In genomic region chr12:93848453-93849120, GRCh38 we compare ENCODE assay signal across 11 cellular contexts.
A peak's percentile ranks its signal among the peaks of the same experiment; 100 is the strongest.
DNase-seq lines count a peak whose midpoint lies in the region; ATAC-seq and TF ChIP-seq lines count a peak whose summit lies in the region.
"Had no signal": no experiment of that assay in that cellular context is flagged by ENCODE, and none has a peak within 500 bp of the region (broad histone marks: within the 10 kb centered on the region; RNA-seq: fewer than 3 reads in every experiment).

No MANE protein-coding gene starts in this region.

- no peak overlapping the region for H3K4me2 ChIP-seq in SU-DHL-6 (ENCODE audit: low read depth, low read length, poor library complexity, severe bottlenecking)

- H3K4me3 ChIP-seq in SU-DHL-6 (ENCODE audit: insufficient read depth, low read length, poor library complexity, severe bottlenecking), result no peak overlapping the region
- no peak overlapping the region for H3K4me3 ChIP-seq in BE2C (ENCODE audit: low read depth, low read length)
- H3K4me3 ChIP-seq: cardiac muscle cell had no signal

- H3K9me3 ChIP-seq in SU-DHL-6 (ENCODE audit: insufficient read depth, low read length), result no peaks in the 10 kb centered on the region
- no peaks in the 10 kb centered on the region for H3K9me3 ChIP-seq in BE2C

- H2AFZ ChIP-seq in SU-DHL-6 (ENCODE audit: low read depth, low read length, severe bottlenecking), result peak overlapping the region; percentile 72

- H3K4me1 ChIP-seq in BE2C, result peaks cover 9% of the 10 kb centered on the region

- H3K36me3 ChIP-seq in SU-DHL-6 (ENCODE audit: low read length), result no peaks in the 10 kb centered on the region
- no peaks in the 10 kb centered on the region for H3K36me3 ChIP-seq in BE2C
- H3K36me3 ChIP-seq: cardiac muscle cell had no signal

- peaks cover 4% of the 10 kb centered on the region; the same call in 1 of the 2 replicates for H3F3A ChIP-seq in SU-DHL-6 (ENCODE audit: insufficient read depth)

- no peak overlapping the region for H3K27ac ChIP-seq in SU-DHL-6 (ENCODE audit: low read depth, low read length)
- H3K27ac ChIP-seq: cardiac muscle cell had no signal

- no peaks in the 10 kb centered on the region for H4K20me1 ChIP-seq in SU-DHL-6 (ENCODE audit: low read depth, low read length)

- no peaks in the 10 kb centered on the region for H3K9me2 ChIP-seq in SU-DHL-6 (replicated peaks; ENCODE audit: insufficient read depth, low read length)

- DNase-seq in AML-193 (lab: John Stamatoyannopoulos, UW) (peak; percentile 91 to 94), left ventricle myocardium superior (no peak), BE2C (no peak), inferior parietal cortex (ENCODE audit: extremely low spot score) (no peak), DMS79 treated with DMSO at 0.1 percent for 48 hours (lab: John Stamatoyannopoulos, UW) (no peak)
- DNase-seq in effector CD8-positive, alpha-beta T cell (lab: John Stamatoyannopoulos, UW), result no peak
- DNase-seq: activated CD4-positive, alpha-beta T cell treated with anti-CD3 and anti-CD28 coated beads for 1 hour; retina had no signal

- TF ChIP-seq CTCF in SU-DHL-6 (IDR thresholded peaks at IDR 0.05; ENCODE audit: insufficient read depth, low read length, poor library complexity, severe bottlenecking) (no peak), BE2C (IDR thresholded peaks at IDR 0.05; ENCODE audit: low read depth, low read length) (no peak)

- ATAC-seq in GM21423 (IDR thresholded peaks at IDR 0.05; ENCODE audit: unreplicated experiment) (peak; percentile 26), left ventricle myocardium superior (peak; percentile 56)

- H3K9ac ChIP-seq in SU-DHL-6 (ENCODE audit: low read length), result no peak overlapping the region

- H3K27me3 ChIP-seq in SU-DHL-6 (ENCODE audit: low read length) (no peaks in the 10 kb centered on the region), BE2C (no peaks in the 10 kb centered on the region)
- H3K27me3 ChIP-seq: cardiac muscle cell had no signal

- intact Hi-C loops in left ventricle myocardium superior (cut with micrococcal nuclease), result no loop called here

- H3K79me2 ChIP-seq in SU-DHL-6 (ENCODE audit: insufficient read depth, low read length), result no peaks in the 10 kb centered on the region

Comparison
In these comparisons a context has a peak if more than half of its experiments do, and no peak if none do; other contexts are left out.
1. DNase-seq: peak in AML-193 (2 of 2); none in left ventricle myocardium superior (single experiment), BE2C (single experiment), effector CD8-positive, alpha-beta T cell (single experiment), inferior parietal cortex (single experiment) and DMS79 treated with DMSO at 0.1 percent for 48 hours (single experiment).